In the genomic region with DNA sequence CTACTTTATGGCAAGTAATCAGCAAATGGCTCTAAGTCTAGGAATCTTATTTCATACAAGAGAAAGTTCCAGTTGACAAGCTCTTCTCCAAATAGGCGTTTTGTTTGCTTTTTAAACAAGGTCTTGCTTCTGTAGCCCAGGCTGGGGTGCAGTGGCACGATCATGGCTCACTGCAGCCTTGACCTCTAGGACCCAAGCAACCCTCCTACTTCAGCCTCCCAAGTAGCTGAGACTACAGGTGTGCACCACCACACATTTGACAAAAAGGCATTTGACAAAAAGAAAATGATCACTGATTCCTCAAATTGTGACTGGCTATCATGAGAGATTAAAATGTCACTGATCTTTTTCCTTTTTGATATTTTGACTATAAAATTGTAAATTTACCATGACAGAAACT, we compare ENCODE assay signal across 31 cellular contexts. TPM values are rescaled to one million over a fixed set of nuclear protein-coding genes. Genes with fewer than 3 reads are reported as not detected.
DNase-seq lines count a peak whose midpoint lies in the region; ATAC-seq, FAIRE-seq and TF ChIP-seq lines count a peak whose summit lies in the region.
"Had no signal": no experiment of that assay in that cellular context is flagged by ENCODE, and none has a peak within 500 bp of the region (broad histone marks: within the 10 kb centered on the region; RNA-seq: fewer than 3 reads in every experiment).

No MANE protein-coding gene starts in this region.

- H3K79me2 ChIP-seq in HepG2 (ENCODE audit: insufficient read depth, low read length) (peaks cover 32% of the 10 kb centered on the region), K562 (ENCODE audit: control insufficient read depth, insufficient read depth, low read length) (peaks cover 73% of the 10 kb centered on the region)

- TF ChIP-seq POLR2A in HepG2 (IDR thresholded peaks at IDR 0.05; ENCODE audit: insufficient read depth in 1 of 2, low read depth in 2 of 2, low read length in 2 of 2), result no peak
- no peak for TF ChIP-seq POLR2A in right lobe of liver (IDR thresholded peaks at IDR 0.05)
- no peak for TF ChIP-seq POLR2A in K562 (conservative IDR thresholded peaks at IDR 0.05)

- POLR2A ChIA-PET in HepG2 (lab: Yijun Ruan, JAX), result no interaction called here
- POLR2A ChIA-PET in K562 (lab: Yijun Ruan, JAX), result interaction anchor here (0.9 kb wide), 1 partner anchor 19 kb away, joined by 4 read pairs; no protein-coding TSS in a partner anchor

- ATAC-seq in HepG2 (no peak), right lobe of liver (no peak), K562 (no peak)
- ATAC-seq: A549; CD8-positive, alpha-beta T cell had no signal

- TF ChIP-seq RAD21 in HepG2 (CRISPR knock-in tag; IDR thresholded peaks at IDR 0.05) (no peak), K562 (CRISPR knock-in tag; conservative IDR thresholded peaks at IDR 0.05 in 1 of 2, IDR thresholded peaks at IDR 0.05 in 1 of 2) (no peak)

- DNase-seq in HepG2 (ENCODE audit: low spot score) (no peak), right lobe of liver (no peak), K562 (ENCODE audit: extremely low read depth in 1 of 4, low spot score in 3 of 4) (no peak), NCI-H69 (lab: John Stamatoyannopoulos, UW) (no peak)
- DNase-seq: 8988T; ACHN; AML-193; BE2C; C1 segment of cervical spinal cord; Caco-2; Calu3; CD4-positive, alpha-beta memory T cell; CD4-positive, alpha-beta T cell; CD4-positive, CD25-positive, alpha-beta regulatory T cell; CD8-positive, alpha-beta memory T cell; CD8-positive, alpha-beta T cell; COR-L47; DMS 273 treated with DMSO at 0.1 percent for 48 hours; DMS153; DMS53; DMS79; DMS79 treated with DMSO at 0.1 percent for 48 hours; DND-41; EL had no signal

- H3K4me1 ChIP-seq in HepG2 (ENCODE audit: insufficient read depth, low read length), result peaks cover 30% of the 10 kb centered on the region
- H3K4me1 ChIP-seq in right lobe of liver, result no peaks in the 10 kb centered on the region
- H3K4me1 ChIP-seq in K562 (replicated peaks in 1 of 2; ENCODE audit: control insufficient read depth in 2 of 2, insufficient read depth in 2 of 2, low read length in 2 of 2), result peaks cover 9 to 37% of the 10 kb centered on the region in 2 experiments; a peak in 4 of 5 replicates

- H3K9me1 ChIP-seq in K562 (ENCODE audit: control insufficient read depth, insufficient read depth, low read length), result peaks cover 3% of the 10 kb centered on the region

- 50% methylated on average over 2 of the region's 2 CpGs for WGBS in HepG2 (ENCODE audit: low lambda C conversion rate)
- whole genome bisulfite sequencing in right lobe of liver (ENCODE audit: insufficient coverage, low coverage, low lambda C conversion rate, missing lambda C conversion rate), result 49% methylated on average over 2 of the region's 2 CpGs
- 75% methylated on average over 2 of the region's 2 CpGs for WGBS in K562 (ENCODE audit: insufficient coverage, low coverage, missing lambda C conversion rate)

- H3K27me3 ChIP-seq in HepG2 (ENCODE audit: control insufficient read depth in 1 of 2, insufficient read depth in 2 of 2, low read length in 2 of 2), result no peaks in the 10 kb centered on the region; a peak in 1 of 5 replicates
- no peaks in the 10 kb centered on the region for H3K27me3 ChIP-seq in right lobe of liver
- no peaks in the 10 kb centered on the region for H3K27me3 ChIP-seq in K562 (ENCODE audit: control insufficient read depth in 2 of 2, insufficient read depth in 2 of 2, low read length in 2 of 2)
- H3K27me3 ChIP-seq: BE2C; BLaER1; BLaER1 treated with 17β-estradiol and CSF1 and Interleukin-3, amounts not matched to agents 10 nM and 100 nM had no signal

- H3K9me3 ChIP-seq in HepG2 (ENCODE audit: low read length), result peaks cover 4% of the 10 kb centered on the region; the same call in 1 of the 2 replicates
- H3K9me3 ChIP-seq in right lobe of liver, result no peaks in the 10 kb centered on the region
- no peaks in the 10 kb centered on the region for H3K9me3 ChIP-seq in K562 (replicated peaks; ENCODE audit: control insufficient read depth, insufficient read depth, low read depth, low read length)
- H3K9me3 ChIP-seq: A549; BE2C; BLaER1; BLaER1 treated with 17β-estradiol and CSF1 and Interleukin-3, amounts not matched to agents 10 nM and 100 nM; Caco-2 had no signal

- H4K20me1 ChIP-seq in HepG2 (ENCODE audit: insufficient read depth, low read length) (no peaks in the 10 kb centered on the region), K562 (replicated peaks; ENCODE audit: control insufficient read depth, insufficient read depth, low read length) (no peaks in the 10 kb centered on the region)
- H4K20me1 ChIP-seq: BLaER1; BLaER1 treated with 17β-estradiol and CSF1 and Interleukin-3, amounts not matched to agents 10 nM and 100 nM had no signal

- H3K36me3 ChIP-seq in HepG2 (replicated peaks in 1 of 2; ENCODE audit: control insufficient read depth in 1 of 2, insufficient read depth in 2 of 2, low read length in 2 of 2), result no peaks in the 10 kb centered on the region; a peak in 2 of 5 replicates
- H3K36me3 ChIP-seq in right lobe of liver, result no peaks in the 10 kb centered on the region
- H3K36me3 ChIP-seq in K562 (ENCODE audit: control insufficient read depth, insufficient read depth, low read length), result peaks cover 24% of the 10 kb centered on the region
- H3K36me3 ChIP-seq: BE2C; BLaER1; BLaER1 treated with 17β-estradiol and CSF1 and Interleukin-3, amounts not matched to agents 10 nM and 100 nM had no signal

- no peak for FAIRE-seq in HepG2 (lab: Jason Lieb, UNC)
- no peak for FAIRE-seq in K562 (lab: Jason Lieb, UNC)
- FAIRE-seq: A204.1, A549, D721Med had no signal

- no peak overlapping the region for H2AFZ ChIP-seq in HepG2 (ENCODE audit: low read length)
- no peak overlapping the region for H2AFZ ChIP-seq in K562 (ENCODE audit: low read depth, low read length)

- no peak for TF ChIP-seq EP300 in HepG2 (IDR thresholded peaks at IDR 0.05; ENCODE audit: low read depth in 2 of 2, low read length in 2 of 2)
- TF ChIP-seq EP300 in HepG2 (CRISPR knock-in tag; IDR thresholded peaks at IDR 0.05; ENCODE audit: borderline replicate concordance), result no peak
- TF ChIP-seq EP300 in K562 (IDR thresholded peaks at IDR 0.05; ENCODE audit: low read length), result no peak

- no peak overlapping the region for H3K27ac ChIP-seq in HepG2 (ENCODE audit: extremely low read length, insufficient read depth, low read length)
- no peak overlapping the region for H3K27ac ChIP-seq in right lobe of liver
- no peak overlapping the region for H3K27ac ChIP-seq in K562 (ENCODE audit: extremely low read depth, low read depth, low read length)
- H3K27ac ChIP-seq: 22Rv1; A549; BLaER1; BLaER1 treated with 17β-estradiol and CSF1 and Interleukin-3, amounts not matched to agents 10 nM and 100 nM; C4-2B had no signal

- BruUV-seq in HepG2 (replicated peaks; lab: Mats Ljungman, UMichigan), result no TSS peak
- BruUV-seq in K562 (replicated peaks; lab: Mats Ljungman, UMichigan), result no TSS peak

- TF ChIP-seq CTCF in HepG2 (CRISPR knock-in tag; IDR thresholded peaks at IDR 0.05) (no peak), right lobe of liver (IDR thresholded peaks at IDR 0.05) (no peak), K562 (IDR thresholded peaks at IDR 0.05 in 2 of 3, conservative IDR thresholded peaks at IDR 0.05 in 1 of 3; ENCODE audit: insufficient read depth in 2 of 3, low read depth in 1 of 3, low read length in 3 of 3) (no peak)

- H3K4me3 ChIP-seq in HepG2 (replicated peaks in 1 of 3; ENCODE audit: insufficient read depth in 1 of 3, low read depth in 2 of 3, low read length in 3 of 3) (no peak overlapping the region), right lobe of liver (no peak overlapping the region), K562 (no peak overlapping the region)
- H3K4me3 ChIP-seq: A549; BLaER1; BLaER1 treated with 17β-estradiol and CSF1 and Interleukin-3, amounts not matched to agents 10 nM and 100 nM had no signal

- no peak overlapping the region for H3K9ac ChIP-seq in HepG2 (ENCODE audit: insufficient read depth, low read depth, low read length)
- H3K9ac ChIP-seq in K562 (ENCODE audit: insufficient read depth in 1 of 2, low read depth in 2 of 2, low read length in 2 of 2), result no peak overlapping the region
- H3K9ac ChIP-seq: BLaER1; BLaER1 treated with 17β-estradiol and CSF1 and Interleukin-3, amounts not matched to agents 10 nM and 100 nM had no signal

- in situ Hi-C loops in HepG2 (cut with HindIII; ENCODE audit: extremely low pct_ligation_motif_present, low pct_unique_long_range_greater_than_20kb), result no loop called here
- in situ Hi-C loops in K562 (cut with MboI), result no loop called here

- CTCF ChIA-PET in HepG2 (lab: Yijun Ruan, JAX; ENCODE audit: low intra/inter-chr PET ratio, low total read pairs) (no interaction called here), K562 (lab: Yijun Ruan, JAX; ENCODE audit: low intra/inter-chr PET ratio) (interaction anchor here (0.7 kb wide), 1 partner anchor 28 kb away, joined by 3 read pairs; no protein-coding TSS in a partner anchor)

- H3K4me2 ChIP-seq in HepG2 (ENCODE audit: low read depth, low read length), result no peak overlapping the region
- no peak overlapping the region for H3K4me2 ChIP-seq in K562 (ENCODE audit: insufficient read depth, low read length)
- H3K4me2 ChIP-seq: A549; BLaER1; BLaER1 treated with 17β-estradiol and CSF1 and Interleukin-3, amounts not matched to agents 10 nM and 100 nM had no signal

- intact Hi-C loops in HepG2 (cut with micrococcal nuclease; ENCODE audit: unreplicated experiment), result no loop called here
- intact Hi-C loops in right lobe of liver (cut with DNase I), result no loop called here
- intact Hi-C loops in K562 (cut with micrococcal nuclease), result no loop called here

RNA-seq across cellular contexts. Expression of gene NR6A1, which starts 31.8 kb away (rescaled TPM):
- total RNA-seq in HepG2 (2016; rRNA removed; fragmentation: Illumina TruSeq; extraction: Trizol) (31.5 and 50.9 TPM in 2 replicates), right lobe of liver (1 to 10 TPM; 1.3 to 3.6 (median 1.9) TPM), K562 (2014; rRNA removed) (23.0 and 34.5 TPM in 2 replicates), K562 (2014; rRNA removed; fragmentation: Illumina TruSeq; extraction: Trizol) (34.9 and 36.5 TPM in 2 replicates), K562 (2015; rRNA removed; fragmentation: Illumina TruSeq; extraction: Trizol) (36.5 and 38.7 TPM in 2 replicates), K562 (2021) (55.4 and 56.7 TPM in 2 replicates)
- total RNA-seq in HepG2 (2016; cell fraction: cytosol; rRNA removed; fragmentation: Illumina TruSeq; extraction: Trizol; ENCODE audit: low read depth), result 10.7 and 12.1 TPM in 2 replicates
- total RNA-seq in HepG2 (2016; cell fraction: insoluble cytoplasmic fraction; rRNA removed; fragmentation: Illumina TruSeq; extraction: Trizol), result 28.3 and 52.2 TPM in 2 replicates
- total RNA-seq in HepG2 (2016; cell fraction: membrane; rRNA removed; fragmentation: Illumina TruSeq; extraction: Trizol), result 36.7 and 36.8 TPM in 2 replicates
- total RNA-seq in HepG2 (2016; cell fraction: nucleus; rRNA removed; fragmentation: Illumina TruSeq; extraction: Trizol), result 24.3 and 28.3 TPM in 2 replicates
- polyA plus RNA-seq in HepG2 (2011; rRNA removed) (19.7 and 28.1 TPM in 2 replicates), K562 (2011; rRNA removed) (32.7 and 36.6 TPM in 2 replicates), K562 (2014; fragmentation: Illumina TruSeq; extraction: Trizol) (24.5 and 28.3 TPM in 2 replicates), K562 (2014; fragmentation: Nextera tagmentation; extraction: Ambion mirVana) (10 to 100 TPM in 1 of 2 experiments, 1 to 10 TPM in 1; 9.7 to 17.7 TPM), K562 (2014; rRNA removed) (16.6 and 17.8 TPM in 2 replicates)
- 15.0 and 17.4 TPM in 2 replicates for polyA plus RNA-seq in HepG2 (2011; cell fraction: cytosol; rRNA removed)
- 18.1 and 19.3 TPM in 2 replicates for polyA plus RNA-seq in HepG2 (2011; cell fraction: nucleus; rRNA removed)
- 12.1 and 12.8 TPM in 2 replicates for polyA plus RNA-seq in HepG2 (2012)
- polyA plus RNA-seq in HepG2 (2016; cell fraction: cytosol; fragmentation: Illumina TruSeq; extraction: Trizol; ENCODE audit: low read depth), result 4.2 and 4.9 TPM in 2 replicates
- polyA plus RNA-seq in HepG2 (2016; cell fraction: insoluble cytoplasmic fraction; fragmentation: Illumina TruSeq; extraction: Trizol; ENCODE audit: low read depth), result 20.4 and 24.5 TPM in 2 replicates
- 8.8 and 10.3 TPM in 2 replicates for polyA plus RNA-seq in HepG2 (2016; cell fraction: membrane; fragmentation: Illumina TruSeq; extraction: Trizol; ENCODE audit: low read depth)
- 21.9 and 25.3 TPM in 2 replicates for polyA plus RNA-seq in HepG2 (2016; cell fraction: nucleus; fragmentation: Illumina TruSeq; extraction: Trizol; ENCODE audit: insufficient read depth, low read depth)
- polyA minus RNA-seq in HepG2 (2011; rRNA and poly(A)+ RNA removed; ENCODE audit: low replicate concordance), result 13.7 and 123 TPM in 2 replicates
- polyA minus RNA-seq in HepG2 (2011; cell fraction: cytosol; rRNA and poly(A)+ RNA removed), result 35.0 and 40.7 TPM in 2 replicates
- polyA minus RNA-seq in HepG2 (2011; cell fraction: nucleus; rRNA and poly(A)+ RNA removed), result 26.1 and 27.2 TPM in 2 replicates
- 38.8 and 43.3 TPM in 2 replicates for total RNA-seq in K562 (2011; cell fraction: chromatin; rRNA removed; ENCODE audit: low replicate concordance)
- total RNA-seq in K562 (2011; cell fraction: nucleolus; rRNA removed), result 19.2 and 20.5 TPM in 2 replicates
- total RNA-seq in K562 (2011; cell fraction: nucleoplasm; rRNA removed), result 26.0 and 37.2 TPM in 2 replicates
- 25.5 and 31.6 TPM in 2 replicates for polyA plus RNA-seq in K562 (2011; cell fraction: cytosol; rRNA removed)
- 24.6 and 25.2 TPM in 2 replicates for polyA plus RNA-seq in K562 (2011; cell fraction: nucleus; rRNA removed)
- polyA plus RNA-seq in K562 (2012), result 10.4 and 15.9 TPM in 2 replicates
- polyA minus RNA-seq in K562 (2011; rRNA and poly(A)+ RNA removed), result 84.3 and 92.2 TPM in 2 replicates
- polyA minus RNA-seq in K562 (2011; cell fraction: cytosol; rRNA and poly(A)+ RNA removed), result 47.1 and 52.4 TPM in 2 replicates
- 12.0 and 20.3 TPM in 2 replicates for polyA minus RNA-seq in K562 (2011; cell fraction: nucleus; rRNA and poly(A)+ RNA removed)
- total RNA-seq: CD4-positive, alpha-beta T cell; CD8-positive, alpha-beta T cell had no signal
- polyA plus RNA-seq: CD4-positive, alpha-beta memory T cell; CD4-positive, CD25-positive, alpha-beta regulatory T cell; CD8-positive, alpha-beta memory T cell had no signal

RNA-seq across cellular contexts. Expression of gene OLFML2A, which starts 37.6 kb away (rescaled TPM):
- total RNA-seq in HepG2 (2016; rRNA removed; fragmentation: Illumina TruSeq; extraction: Trizol) (0.02 TPM in 1 of 2 replicates, not detected in the other), right lobe of liver (under 1 TPM; 0.12 to 0.74 (median 0.40) TPM), K562 (2014; rRNA removed) (not detected in 2 replicates), K562 (2014; rRNA removed; fragmentation: Illumina TruSeq; extraction: Trizol) (not detected in 2 replicates), K562 (2015; rRNA removed; fragmentation: Illumina TruSeq; extraction: Trizol) (not detected in 2 replicates), K562 (2021) (0.09 and 0.16 TPM in 2 replicates)
- under 0.01 and 0.09 TPM in 2 replicates for total RNA-seq in HepG2 (2016; cell fraction: cytosol; rRNA removed; fragmentation: Illumina TruSeq; extraction: Trizol; ENCODE audit: low read depth)
- 0.02 TPM in 1 of 2 replicates, not detected in the other for total RNA-seq in HepG2 (2016; cell fraction: insoluble cytoplasmic fraction; rRNA removed; fragmentation: Illumina TruSeq; extraction: Trizol)
- 0.03 TPM in 2 replicates for total RNA-seq in HepG2 (2016; cell fraction: membrane; rRNA removed; fragmentation: Illumina TruSeq; extraction: Trizol)
- 0.06 and 0.09 TPM in 2 replicates for total RNA-seq in HepG2 (2016; cell fraction: nucleus; rRNA removed; fragmentation: Illumina TruSeq; extraction: Trizol)
- polyA plus RNA-seq in HepG2 (2011; rRNA removed) (0.01 and 0.04 TPM in 2 replicates), K562 (2011; rRNA removed) (not detected in 2 replicates), K562 (2014; fragmentation: Illumina TruSeq; extraction: Trizol) (not detected in 2 replicates), K562 (2014; fragmentation: Nextera tagmentation; extraction: Ambion mirVana) (not detected), K562 (2014; rRNA removed) (not detected in 2 replicates)
- polyA plus RNA-seq in HepG2 (2011; cell fraction: cytosol; rRNA removed), result 0.03 and 0.04 TPM in 2 replicates
- 0.02 and 0.05 TPM in 2 replicates for polyA plus RNA-seq in HepG2 (2011; cell fraction: nucleus; rRNA removed)
- 0.01 TPM in 1 of 2 replicates, not detected in the other for polyA plus RNA-seq in HepG2 (2012)
- not detected in 2 replicates for polyA plus RNA-seq in HepG2 (2016; cell fraction: cytosol; fragmentation: Illumina TruSeq; extraction: Trizol; ENCODE audit: low read depth)
- 0.03 TPM in 1 of 2 replicates, not detected in the other for polyA plus RNA-seq in HepG2 (2016; cell fraction: insoluble cytoplasmic fraction; fragmentation: Illumina TruSeq; extraction: Trizol; ENCODE audit: low read depth)
- polyA plus RNA-seq in HepG2 (2016; cell fraction: membrane; fragmentation: Illumina TruSeq; extraction: Trizol; ENCODE audit: low read depth), result not detected in 2 replicates
- 0.07 TPM in 1 of 2 replicates, not detected in the other for polyA plus RNA-seq in HepG2 (2016; cell fraction: nucleus; fragmentation: Illumina TruSeq; extraction: Trizol; ENCODE audit: insufficient read depth, low read depth)
- 0.08 and 2.8 TPM in 2 replicates for polyA minus RNA-seq in HepG2 (2011; rRNA and poly(A)+ RNA removed; ENCODE audit: low replicate concordance)
- 0.09 and 0.30 TPM in 2 replicates for polyA minus RNA-seq in HepG2 (2011; cell fraction: cytosol; rRNA and poly(A)+ RNA removed)
- 0.12 and 0.26 TPM in 2 replicates for polyA minus RNA-seq in HepG2 (2011; cell fraction: nucleus; rRNA and poly(A)+ RNA removed)
- total RNA-seq in K562 (2011; cell fraction: chromatin; rRNA removed; ENCODE audit: low replicate concordance), result not detected in 2 replicates
- total RNA-seq in K562 (2011; cell fraction: nucleolus; rRNA removed), result not detected in 2 replicates
- total RNA-seq in K562 (2011; cell fraction: nucleoplasm; rRNA removed), result not detected in 2 replicates
- polyA plus RNA-seq in K562 (2011; cell fraction: cytosol; rRNA removed), result not detected in 2 replicates
- 0.09 TPM in 1 of 2 replicates, not detected in the other for polyA plus RNA-seq in K562 (2011; cell fraction: nucleus; rRNA removed)
- 0.03 TPM in 1 of 2 replicates, not detected in the other for polyA plus RNA-seq in K562 (2012)
- polyA minus RNA-seq in K562 (2011; rRNA and poly(A)+ RNA removed), result not detected in 2 replicates
- polyA minus RNA-seq in K562 (2011; cell fraction: cytosol; rRNA and poly(A)+ RNA removed), result not detected in 2 replicates
- not detected in 2 replicates for polyA minus RNA-seq in K562 (2011; cell fraction: nucleus; rRNA and poly(A)+ RNA removed)
- total RNA-seq: CD4-positive, alpha-beta memory T cell; CD4-positive, alpha-beta T cell; CD4-positive, CD25-positive, alpha-beta regulatory T cell; CD8-positive, alpha-beta memory T cell; CD8-positive, alpha-beta T cell had no signal
- polyA plus RNA-seq: CD4-positive, alpha-beta memory T cell; CD4-positive, CD25-positive, alpha-beta regulatory T cell; CD8-positive, alpha-beta memory T cell had no signal

Comparison
In these comparisons a context has a peak if more than half of its experiments do, and no peak if none do; other contexts are left out.
1. Of the 241 proteins assayed by ChIP-seq in both HepG2 and K562: peak only in HepG2: ADNP and NR2F6; only in K562: none; in both: none; in neither: 239.